In genomic region chr5:115379622-115380344, GRCh38 we compare ENCODE assay signal across 8 cellular contexts.
DNase-seq lines count a peak whose midpoint lies in the region; ATAC-seq, FAIRE-seq and TF ChIP-seq lines count a peak whose summit lies in the region.

No MANE protein-coding gene starts in this region.

- H3K27me3 Mint-ChIP-seq in MCF 10A (ENCODE audit: insufficient read depth, unreplicated experiment) (no peaks in the 10 kb centered on the region), WTC11 (ENCODE audit: low read depth) (no peaks in the 10 kb centered on the region)

- no peak overlapping the region for H3K4me3 ChIP-seq in breast epithelium
- H3K4me3 ChIP-seq in BE2C (ENCODE audit: low read depth, low read length): no peak overlapping the region

- intact Hi-C loops in MCF 10A (cut with micrococcal nuclease): no loop called here
- intact Hi-C loops in breast epithelium (cut with DNase I; ENCODE audit: low total_unique reads): no loop called here

- H3K9me3 ChIP-seq in breast epithelium: no peaks in the 10 kb centered on the region
- H3K9me3 ChIP-seq in BE2C: no peaks in the 10 kb centered on the region

- no peak overlapping the region for H3K4me3 Mint-ChIP-seq in MCF 10A (ENCODE audit: unreplicated experiment)
- no peak overlapping the region for H3K4me3 Mint-ChIP-seq in WTC11

- FAIRE-seq in urothelium cell line (lab: Jason Lieb, UNC): no peak

- H3K36me3 ChIP-seq in breast epithelium: no peaks in the 10 kb centered on the region
- H3K36me3 ChIP-seq in BE2C: no peaks in the 10 kb centered on the region

- peak; percentile 63 for DNase-seq in MCF 10A (ENCODE audit: unreplicated experiment)
- DNase-seq in breast epithelium (ENCODE audit: low spot score in 2 of 2): no peak
- DNase-seq in SW480 (ENCODE audit: low spot score): peak; percentile 98
- DNase-seq in urothelium cell line (ENCODE audit: low spot score): peak; percentile 41
- DNase-seq in medulla oblongata (ENCODE audit: extremely low spot score): no peak
- no peak for DNase-seq in BE2C
- DNase-seq in WTC11 (ENCODE audit: low spot score): no peak

- H3K27ac ChIP-seq in breast epithelium: no peak overlapping the region

- CTCF ChIA-PET in MCF 10A (lab: Yijun Ruan, JAX): interaction anchor here (0.6 to 6.2 kb wide), 6 partner anchors 15 to 1034 kb away, joined by 3 to 64 read pairs (median 4); partner anchors contain the start of gene FEM1C
- CTCF ChIA-PET in WTC11 (lab: Charles Lee): no interaction called here

- peak; percentile 80 for ATAC-seq in HG03175 (IDR thresholded peaks at IDR 0.05; ENCODE audit: unreplicated experiment)
- no peak for ATAC-seq in WTC11

- H3K4me1 ChIP-seq in breast epithelium: no peaks in the 10 kb centered on the region
- H3K4me1 ChIP-seq in BE2C: no peaks in the 10 kb centered on the region

- BruUV-seq in MCF 10A (replicated peaks; lab: Mats Ljungman, UMichigan): no TSS peak

- no peaks in the 10 kb centered on the region for H3K27me3 ChIP-seq in breast epithelium
- no peaks in the 10 kb centered on the region for H3K27me3 ChIP-seq in BE2C

- POLR2A ChIA-PET in MCF 10A (lab: Yijun Ruan, JAX): interaction anchor here (0.7 to 4.9 kb wide), 10 partner anchors 28 to 171 kb away, joined by 3 to 45 read pairs (median 5); partner anchors contain the start of gene FEM1C
- POLR2A ChIA-PET in WTC11 (lab: Charles Lee): no interaction called here

- H3K4me1 Mint-ChIP-seq in MCF 10A (ENCODE audit: insufficient read depth, unreplicated experiment): peaks cover 21% of the 10 kb centered on the region
- peaks cover 8% of the 10 kb centered on the region for H3K4me1 Mint-ChIP-seq in WTC11

- H3K9me3 Mint-ChIP-seq in MCF 10A (ENCODE audit: unreplicated experiment): no peaks in the 10 kb centered on the region
- H3K9me3 Mint-ChIP-seq in WTC11: no peaks in the 10 kb centered on the region

- no peak for TF ChIP-seq CTCF in MCF 10A (IDR thresholded peaks at IDR 0.05; ENCODE audit: unreplicated experiment)
- no peak for TF ChIP-seq CTCF in breast epithelium (IDR thresholded peaks at IDR 0.05)
- TF ChIP-seq CTCF in BE2C (IDR thresholded peaks at IDR 0.05; ENCODE audit: low read depth, low read length): no peak
- no peak for TF ChIP-seq CTCF in WTC11 (IDR thresholded peaks at IDR 0.05)

- H3K27ac Mint-ChIP-seq in MCF 10A (ENCODE audit: low read depth, unreplicated experiment) (no peak overlapping the region), WTC11 (no peak overlapping the region)

- H3K36me3 Mint-ChIP-seq in MCF 10A (ENCODE audit: insufficient read depth, unreplicated experiment) (no peaks in the 10 kb centered on the region), WTC11 (no peaks in the 10 kb centered on the region)

- no peak for TF ChIP-seq POLR2A in breast epithelium (IDR thresholded peaks at IDR 0.05)

TF ChIP-seq in WTC11, 78 proteins besides CTCF, POLR2A, EP300 and RAD21:
- TF ChIP-seq E2F5 (CRISPR knock-in tag; IDR thresholded peaks at IDR 0.05): no peak

Comparison
In these comparisons a context has a peak if more than half of its experiments do, and no peak if none do; other contexts are left out.
1. DNase-seq: peak in MCF 10A (single experiment), SW480 (single experiment) and urothelium cell line (single experiment); none in breast epithelium (0 of 2), medulla oblongata (single experiment), BE2C (single experiment) and WTC11 (single experiment).